16 cellular contexts compared by ENCODE assay signal in genomic region chr2:216918088-216918680, GRCh38. TPM values are rescaled to one million over a fixed set of nuclear protein-coding genes. Genes with fewer than 3 reads are reported as not detected.
DNase-seq lines count a peak whose midpoint lies in the region; ATAC-seq, FAIRE-seq and TF ChIP-seq lines count a peak whose summit lies in the region.
"Had no signal": no experiment of that assay in that cellular context is flagged by ENCODE, and none has a peak within 500 bp of the region (broad histone marks: within the 10 kb centered on the region; RNA-seq: fewer than 3 reads in every experiment).

No MANE protein-coding gene starts in this region.

- no peaks in the 10 kb centered on the region for H3K27me3 ChIP-seq in adrenal gland

- intact Hi-C loops in adrenal gland (cut with DNase I) (no loop called here), left cardiac atrium (cut with DNase I) (no loop called here)

- CTCF ChIA-PET in activated CD8-positive, alpha-beta T cell treated with anti-CD3 and anti-CD28 coated beads, Interleukin-2, amount 10 ng/mL, durations not matched to agents 7 days and 5 days (lab: Charles Lee): no interaction called here

- H3K27me3 Mint-ChIP-seq in activated T-cell treated with anti-CD3 and anti-CD28 coated beads, Interleukin-2, amount 50 U/mL, for 4 hours (ENCODE audit: low read depth): peaks cover 7% of the 10 kb centered on the region
- peaks cover 7% of the 10 kb centered on the region for H3K27me3 Mint-ChIP-seq in activated CD8-positive, alpha-beta T cell treated with anti-CD3 and anti-CD28 coated beads, Interleukin-2, amount 10 ng/mL, durations not matched to agents 7 days and 5 days (ENCODE audit: low read depth)

- ATAC-seq in left cardiac atrium: peak; percentile 56 to 87
- ATAC-seq in activated T-cell treated with anti-CD3 and anti-CD28 coated beads, Interleukin-2, amount 50 U/mL, for 4 hours: no peak
- no peak for ATAC-seq in activated CD8-positive, alpha-beta T cell treated with anti-CD3 and anti-CD28 coated beads, Interleukin-2, amount 10 ng/mL, durations not matched to agents 7 days and 5 days
- ATAC-seq: stimulated activated naive B cell treated with anti-CD40 and anti-IgM and Interleukin-4, amounts not matched to agents 10 μg/mL and 1 μg/mL and 100 μg/mL, for 72 hours had no signal

- no peak for FAIRE-seq in H54 (lab: Jason Lieb, UNC)
- FAIRE-seq: GM12892 had no signal

- H3K27ac ChIP-seq in adrenal gland (no peak overlapping the region), coronary artery (no peak overlapping the region)
- H3K27ac ChIP-seq: C4-2B, PC-9 had no signal

- no peaks in the 10 kb centered on the region for H3K4me1 Mint-ChIP-seq in activated T-cell treated with anti-CD3 and anti-CD28 coated beads, Interleukin-2, amount 50 U/mL, for 4 hours (ENCODE audit: low read depth)
- no peaks in the 10 kb centered on the region for H3K4me1 Mint-ChIP-seq in activated CD8-positive, alpha-beta T cell treated with anti-CD3 and anti-CD28 coated beads, Interleukin-2, amount 10 ng/mL, durations not matched to agents 7 days and 5 days (ENCODE audit: low read depth)
- H3K4me1 Mint-ChIP-seq: stimulated activated naive B cell treated with anti-CD40 and anti-IgM and Interleukin-4, amounts not matched to agents 10 μg/mL and 1 μg/mL and 100 μg/mL, for 72 hours had no signal

- no peak overlapping the region for H3K4me3 ChIP-seq in adrenal gland
- no peak overlapping the region for H3K4me3 ChIP-seq in coronary artery
- H3K4me3 ChIP-seq: PC-9 had no signal

- no peaks in the 10 kb centered on the region for H3K9me3 Mint-ChIP-seq in activated T-cell treated with anti-CD3 and anti-CD28 coated beads, Interleukin-2, amount 50 U/mL, for 4 hours
- H3K9me3 Mint-ChIP-seq in activated CD8-positive, alpha-beta T cell treated with anti-CD3 and anti-CD28 coated beads, Interleukin-2, amount 10 ng/mL, durations not matched to agents 7 days and 5 days (ENCODE audit: insufficient read depth): no peaks in the 10 kb centered on the region
- H3K9me3 Mint-ChIP-seq: stimulated activated naive B cell treated with anti-CD40 and anti-IgM and Interleukin-4, amounts not matched to agents 10 μg/mL and 1 μg/mL and 100 μg/mL, for 72 hours had no signal

- no peaks in the 10 kb centered on the region for H3K9me3 ChIP-seq in adrenal gland (replicated peaks in 1 of 3)

- H3K36me3 ChIP-seq in adrenal gland (replicated peaks in 1 of 2): no peaks in the 10 kb centered on the region

- H3K4me3 Mint-ChIP-seq in activated T-cell treated with anti-CD3 and anti-CD28 coated beads, Interleukin-2, amount 50 U/mL, for 4 hours: no peak overlapping the region
- no peak overlapping the region for H3K4me3 Mint-ChIP-seq in activated CD8-positive, alpha-beta T cell treated with anti-CD3 and anti-CD28 coated beads, Interleukin-2, amount 10 ng/mL, durations not matched to agents 7 days and 5 days
- H3K4me3 Mint-ChIP-seq: stimulated activated naive B cell treated with anti-CD40 and anti-IgM and Interleukin-4, amounts not matched to agents 10 μg/mL and 1 μg/mL and 100 μg/mL, for 72 hours had no signal

- no peaks in the 10 kb centered on the region for H3K4me1 ChIP-seq in adrenal gland (replicated peaks in 1 of 2)

- no peak for TF ChIP-seq POLR2A in H54 (IDR thresholded peaks at IDR 0.05; ENCODE audit: low read depth, low read length)
- no peak for TF ChIP-seq POLR2A in adrenal gland (IDR thresholded peaks at IDR 0.05)

- TF ChIP-seq CTCF in adrenal gland (IDR thresholded peaks at IDR 0.05) (no peak), coronary artery (IDR thresholded peaks at IDR 0.05) (no peak)

- no peaks in the 10 kb centered on the region for H3K36me3 Mint-ChIP-seq in activated T-cell treated with anti-CD3 and anti-CD28 coated beads, Interleukin-2, amount 50 U/mL, for 4 hours (ENCODE audit: insufficient read depth)
- H3K36me3 Mint-ChIP-seq in activated CD8-positive, alpha-beta T cell treated with anti-CD3 and anti-CD28 coated beads, Interleukin-2, amount 10 ng/mL, durations not matched to agents 7 days and 5 days (ENCODE audit: low read depth): no peaks in the 10 kb centered on the region
- H3K36me3 Mint-ChIP-seq: stimulated activated naive B cell treated with anti-CD40 and anti-IgM and Interleukin-4, amounts not matched to agents 10 μg/mL and 1 μg/mL and 100 μg/mL, for 72 hours had no signal

- 56 to 71% (median 63%) methylated on average over 6 of the region's 6 CpGs for WGBS in adrenal gland, 4 donors

- POLR2A ChIA-PET in activated CD8-positive, alpha-beta T cell treated with anti-CD3 and anti-CD28 coated beads, Interleukin-2, amount 10 ng/mL, durations not matched to agents 7 days and 5 days (lab: Charles Lee): no interaction called here

- DNase-seq in 8988T (peak; percentile 43), H54 (ENCODE audit: insufficient read length, low spot score) (peak; percentile 19), adrenal gland (peak; percentile 17 to 56 (median 37)), left cardiac atrium (peak; percentile 48), coronary artery (ENCODE audit: low spot score) (no peak), OCI-M2 (lab: John Stamatoyannopoulos, UW; ENCODE audit: unreplicated experiment) (no peak)
- no peak for DNase-seq in activated T-cell treated with anti-CD3 and anti-CD28 coated beads, Interleukin-2, amount 50 U/mL, for 4 hours
- DNase-seq in activated CD8-positive, alpha-beta T cell treated with anti-CD3 and anti-CD28 coated beads, Interleukin-2, amount 10 ng/mL, durations not matched to agents 7 days and 5 days: no peak
- DNase-seq: activated CD4-positive, CD25-positive, alpha-beta regulatory T cell; activated naive CD4-positive, alpha-beta T cell treated with Interleukin-2 at 50 U/mL for 16 hours; erythroblast; stimulated activated naive B cell treated with anti-CD40 and anti-IgM and Interleukin-4, amounts not matched to agents 10 μg/mL and 1 μg/mL and 100 μg/mL, for 72 hours had no signal

- no peak overlapping the region for H3K27ac Mint-ChIP-seq in activated CD8-positive, alpha-beta T cell treated with anti-CD3 and anti-CD28 coated beads, Interleukin-2, amount 10 ng/mL, durations not matched to agents 7 days and 5 days
- H3K27ac Mint-ChIP-seq: stimulated activated naive B cell treated with anti-CD40 and anti-IgM and Interleukin-4, amounts not matched to agents 10 μg/mL and 1 μg/mL and 100 μg/mL, for 72 hours had no signal

RNA-seq across cellular contexts. Expression of gene TNP1, which starts 58.3 kb away (rescaled TPM):
- total RNA-seq in adrenal gland (not detected), left cardiac atrium (not detected)
- not detected for polyA plus RNA-seq in adrenal gland
- not detected for total RNA-seq in activated T-cell treated with anti-CD3 and anti-CD28 coated beads, Interleukin-2, amount 50 U/mL, for 4 hours
- not detected for total RNA-seq in activated CD8-positive, alpha-beta T cell treated with anti-CD3 and anti-CD28 coated beads, Interleukin-2, amount 10 ng/mL, durations not matched to agents 7 days and 5 days
- total RNA-seq: mesenteric fat pad, PC-9 had no signal

Comparison
In these comparisons a context has a peak if more than half of its experiments do, and no peak if none do; other contexts are left out.
1. DNase-seq: peak in 8988T (single experiment), H54 (single experiment), adrenal gland (7 of 7) and left cardiac atrium (single experiment); none in activated T-cell treated with anti-CD3 and anti-CD28 coated beads, Interleukin-2, amount 50 U/mL, for 4 hours (single experiment), coronary artery (single experiment), OCI-M2 (single experiment) and activated CD8-positive, alpha-beta T cell treated with anti-CD3 and anti-CD28 coated beads, Interleukin-2, amount 10 ng/mL, durations not matched to agents 7 days and 5 days (single experiment).
2. ATAC-seq: peak in left cardiac atrium (2 of 2); none in activated T-cell treated with anti-CD3 and anti-CD28 coated beads, Interleukin-2, amount 50 U/mL, for 4 hours (0 of 2) and activated CD8-positive, alpha-beta T cell treated with anti-CD3 and anti-CD28 coated beads, Interleukin-2, amount 10 ng/mL, durations not matched to agents 7 days and 5 days (single experiment).